ENCODE assay signal across 8 cellular contexts in the genomic region with DNA sequence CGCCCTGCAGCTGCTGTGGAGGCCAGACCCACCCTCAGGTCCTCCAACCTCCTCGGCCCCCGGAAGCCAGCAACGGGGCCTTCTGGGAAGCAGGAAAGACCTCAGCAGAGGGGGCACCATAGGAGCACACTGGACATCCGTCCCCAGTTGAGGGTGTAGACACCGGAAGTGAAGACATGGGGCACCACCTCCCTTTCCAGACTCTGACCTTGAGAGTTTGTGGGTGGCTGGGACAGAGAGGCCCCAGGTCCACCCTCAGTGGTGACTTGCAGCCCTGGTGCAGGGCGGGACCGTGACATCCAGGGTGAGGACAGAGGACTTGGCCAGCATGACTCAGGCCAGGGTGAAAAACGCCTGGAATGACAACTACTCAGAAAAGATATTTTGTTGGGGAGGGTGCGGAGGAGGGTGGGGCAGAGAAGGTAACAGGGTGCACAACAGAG. TPM values are rescaled to one million over a fixed set of nuclear protein-coding genes. Genes with fewer than 3 reads are reported as not detected.
DNase-seq lines count a peak whose midpoint lies in the region; ATAC-seq and TF ChIP-seq lines count a peak whose summit lies in the region.

No MANE protein-coding gene starts in this region.

- no peaks in the 10 kb centered on the region for H3K27me3 Mint-ChIP-seq in activated CD8-positive, alpha-beta T cell treated with anti-CD3 and anti-CD28 coated beads, Interleukin-2, amount 10 ng/mL, durations not matched to agents 7 days and 5 days (ENCODE audit: low read depth)

- peak; percentile 87 for DNase-seq in HFF-Myc (ENCODE audit: extremely low read depth, low read depth)
- no peak for DNase-seq in activated CD8-positive, alpha-beta T cell treated with anti-CD3 and anti-CD28 coated beads, Interleukin-2, amount 10 ng/mL, durations not matched to agents 7 days and 5 days
- peak in 4 of 5 donors; percentile 76 to 90 (median 82) for DNase-seq in heart left ventricle
- DNase-seq in renal cortical epithelial cell (ENCODE audit: low read depth) = peak; percentile 82
- no peak for DNase-seq in HAP-1 (ENCODE audit: low spot score in 2 of 2)
- no peak for DNase-seq in activated CD4-positive, alpha-beta T cell treated with anti-CD3 and anti-CD28 coated beads for 48 hours

- H3K4me3 Mint-ChIP-seq in activated CD8-positive, alpha-beta T cell treated with anti-CD3 and anti-CD28 coated beads, Interleukin-2, amount 10 ng/mL, durations not matched to agents 7 days and 5 days = no peak overlapping the region

- H3K4me3 ChIP-seq in HFF-Myc (replicated peaks; ENCODE audit: low read depth, low read length) (peak overlapping the region; percentile 44), heart left ventricle (peak overlapping the region in 9 of 12 donors; percentile 25 to 50 (median 30)), HAP-1 (no peak overlapping the region)

- H3K36me3 ChIP-seq in heart left ventricle (peaks cover 0 to 2% (median 0%) of the 10 kb centered on the region in 9 donors), HAP-1 (replicated peaks) (no peaks in the 10 kb centered on the region)

- WGBS in heart left ventricle, 4 donors = 7 to 14% (median 10%) methylated on average over 7 to 10 of the region's 10 CpGs

- peak overlapping the region; percentile 86 to 98 (median 96) for H3K27ac ChIP-seq in heart left ventricle

- H3K4me1 Mint-ChIP-seq in activated CD8-positive, alpha-beta T cell treated with anti-CD3 and anti-CD28 coated beads, Interleukin-2, amount 10 ng/mL, durations not matched to agents 7 days and 5 days (ENCODE audit: low read depth) = peaks cover 37% of the 10 kb centered on the region

- peak; percentile 34 for ATAC-seq in activated CD8-positive, alpha-beta T cell treated with anti-CD3 and anti-CD28 coated beads, Interleukin-2, amount 10 ng/mL, durations not matched to agents 7 days and 5 days
- peak; percentile 53 to 77 (median 76) for ATAC-seq in heart left ventricle
- no peak for ATAC-seq in GM19395 (IDR thresholded peaks at IDR 0.05; ENCODE audit: unreplicated experiment)
- no peak for ATAC-seq in GM21723 (IDR thresholded peaks at IDR 0.05; ENCODE audit: unreplicated experiment)

- CTCF ChIA-PET in activated CD8-positive, alpha-beta T cell treated with anti-CD3 and anti-CD28 coated beads, Interleukin-2, amount 10 ng/mL, durations not matched to agents 7 days and 5 days (lab: Charles Lee) = interaction anchor here (1.0 to 1.5 kb wide), 2 partner anchors 17 kb away, joined by 3 to 6 read pairs; no protein-coding TSS in a partner anchor

- H3K4me1 ChIP-seq in heart left ventricle (peaks cover 9 to 78% (median 71%) of the 10 kb centered on the region in 12 donors), HAP-1 (peaks cover 11% of the 10 kb centered on the region)

- in situ Hi-C loops in HAP-1 (cut with MboI; ENCODE audit: low sequenced_read_pairs) = no loop called here

- H3K9me3 ChIP-seq in heart left ventricle = no peaks in the 10 kb centered on the region
- H3K9me3 ChIP-seq in HAP-1 = no peaks in the 10 kb centered on the region

- no peak for TF ChIP-seq POLR2A in heart left ventricle (IDR thresholded peaks at IDR 0.05)

- no peaks in the 10 kb centered on the region for H3K9me3 Mint-ChIP-seq in activated CD8-positive, alpha-beta T cell treated with anti-CD3 and anti-CD28 coated beads, Interleukin-2, amount 10 ng/mL, durations not matched to agents 7 days and 5 days (ENCODE audit: insufficient read depth)

- no peaks in the 10 kb centered on the region for H3K27me3 ChIP-seq in heart left ventricle
- no peaks in the 10 kb centered on the region for H3K27me3 ChIP-seq in HAP-1 (ENCODE audit: low read depth)

- intact Hi-C loops in heart left ventricle (cut with DNase I) = loop anchor here in 7 of 10 donors (2.0 to 5.0 kb wide), 4 partner anchors 39 to 49 kb away; partner anchors contain the start of genes TIMP2 (in 2 of the 7) and USP36 (in 1 of the 7)

- peak overlapping the region; percentile 82 for H3K27ac Mint-ChIP-seq in activated CD8-positive, alpha-beta T cell treated with anti-CD3 and anti-CD28 coated beads, Interleukin-2, amount 10 ng/mL, durations not matched to agents 7 days and 5 days

- POLR2A ChIA-PET in activated CD8-positive, alpha-beta T cell treated with anti-CD3 and anti-CD28 coated beads, Interleukin-2, amount 10 ng/mL, durations not matched to agents 7 days and 5 days (lab: Charles Lee) = no interaction called here

- no peaks in the 10 kb centered on the region for H3K36me3 Mint-ChIP-seq in activated CD8-positive, alpha-beta T cell treated with anti-CD3 and anti-CD28 coated beads, Interleukin-2, amount 10 ng/mL, durations not matched to agents 7 days and 5 days (ENCODE audit: low read depth)

- TF ChIP-seq CTCF in HFF-Myc (IDR thresholded peaks at IDR 0.05; ENCODE audit: low read depth, low read length, missing control alignments) = no peak
- TF ChIP-seq CTCF in heart left ventricle (IDR thresholded peaks at IDR 0.05) = peak in 1 of 12 donors; percentile 7

RNA-seq across cellular contexts. Expression of gene CEP295NL, which starts 19.9 kb away (rescaled TPM):
- under 1 TPM in 1 of 2 experiments, not detected in 1; 0.26 TPM for total RNA-seq in activated CD8-positive, alpha-beta T cell treated with anti-CD3 and anti-CD28 coated beads, Interleukin-2, amount 10 ng/mL, durations not matched to agents 7 days and 5 days
- total RNA-seq in heart left ventricle (1 to 10 TPM in 3 of 9 donors, under 1 TPM in 6; 0.23 to 3.3 (median 0.52) TPM), renal cortical epithelial cell (0.69 and 1.5 TPM in 2 replicates)
- polyA plus RNA-seq in heart left ventricle = 1 to 10 TPM in 1 of 2 donors, under 1 TPM in 1; 0.29 to 2.0 TPM

RNA-seq across cellular contexts. Expression of gene TIMP2, which starts 42.1 kb away (rescaled TPM):
- 1 to 10 TPM; 3.6 to 3.8 TPM for total RNA-seq in activated CD8-positive, alpha-beta T cell treated with anti-CD3 and anti-CD28 coated beads, Interleukin-2, amount 10 ng/mL, durations not matched to agents 7 days and 5 days
- 100 to 1,000 TPM in 4 of 9 donors, 10 to 100 TPM in 5; 65.6 to 201 (median 98.3) TPM for total RNA-seq in heart left ventricle
- polyA plus RNA-seq in heart left ventricle = 10 to 100 TPM; 25.1 to 54.4 TPM
- 16.1 and 42.1 TPM in 2 replicates for total RNA-seq in renal cortical epithelial cell

RNA-seq across cellular contexts. Expression of gene USP36, which starts 42.5 kb away (rescaled TPM):
- 10 to 100 TPM; 67.5 TPM for total RNA-seq in activated CD8-positive, alpha-beta T cell treated with anti-CD3 and anti-CD28 coated beads, Interleukin-2, amount 10 ng/mL, durations not matched to agents 7 days and 5 days
- 10 to 100 TPM; 14.0 to 40.9 (median 21.0) TPM for total RNA-seq in heart left ventricle
- polyA plus RNA-seq in heart left ventricle = 10 to 100 TPM; 11.7 to 18.3 TPM
- 14.8 and 33.5 TPM in 2 replicates for total RNA-seq in renal cortical epithelial cell

Comparison
In these comparisons a context has a peak if more than half of its experiments do, and no peak if none do; other contexts are left out.
1. DNase-seq: peak in HFF-Myc (single experiment), heart left ventricle (4 of 5) and renal cortical epithelial cell (single experiment); none in activated CD8-positive, alpha-beta T cell treated with anti-CD3 and anti-CD28 coated beads, Interleukin-2, amount 10 ng/mL, durations not matched to agents 7 days and 5 days (single experiment), HAP-1 (0 of 2) and activated CD4-positive, alpha-beta T cell treated with anti-CD3 and anti-CD28 coated beads for 48 hours (single experiment).
2. ATAC-seq: peak in activated CD8-positive, alpha-beta T cell treated with anti-CD3 and anti-CD28 coated beads, Interleukin-2, amount 10 ng/mL, durations not matched to agents 7 days and 5 days (single experiment) and heart left ventricle (4 of 4); none in GM19395 (single experiment) and GM21723 (single experiment).